Comparison of ENCODE assay signal across 9 cellular contexts in the genomic region with DNA sequence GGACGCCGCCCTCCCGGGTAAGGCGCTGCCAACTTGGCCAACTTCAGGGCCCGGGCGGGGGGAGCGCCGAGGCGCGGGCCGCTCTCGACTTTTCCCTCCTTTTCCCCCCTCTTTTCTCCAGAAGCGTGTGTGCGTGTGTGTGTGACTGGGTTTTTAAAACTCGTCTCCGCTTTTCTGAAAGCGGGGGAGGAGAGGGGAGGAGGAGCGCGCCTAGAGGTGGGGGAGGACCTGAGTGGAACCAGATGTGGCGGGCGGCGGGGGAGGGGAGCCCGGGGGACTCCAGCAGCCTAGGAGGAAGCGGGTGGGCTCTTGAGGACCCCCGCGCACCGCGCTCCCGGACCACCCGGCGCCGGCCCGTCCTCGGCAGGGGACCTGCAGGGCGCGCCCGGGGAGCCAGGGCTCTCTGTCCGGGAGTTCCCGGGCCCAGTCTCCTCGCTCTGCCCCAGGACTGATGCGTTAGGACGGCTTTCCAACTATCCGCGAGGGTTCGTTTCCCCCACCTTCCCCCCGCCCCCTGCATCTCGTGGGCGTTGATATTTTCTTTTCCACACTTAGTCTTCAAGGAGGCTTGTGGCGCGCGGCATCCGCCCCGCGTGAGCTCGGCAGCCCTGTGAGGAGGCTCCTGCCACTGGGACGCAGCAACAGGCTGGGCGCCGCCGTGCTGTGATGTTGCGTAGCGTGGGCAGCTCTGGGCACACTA. TPM values are rescaled to one million over a fixed set of nuclear protein-coding genes. Genes with fewer than 3 reads are reported as not detected.
DNase-seq lines count a peak whose midpoint lies in the region; ATAC-seq and TF ChIP-seq lines count a peak whose summit lies in the region.
"Had no signal": no experiment of that assay in that cellular context is flagged by ENCODE, and none has a peak within 500 bp of the region (broad histone marks: within the 10 kb centered on the region; RNA-seq: fewer than 3 reads in every experiment).

No MANE protein-coding gene starts in this region.

- H4K20me1 ChIP-seq in OCI-LY7 (ENCODE audit: insufficient read depth, low read length), result no peaks in the 10 kb centered on the region

- POLR2A ChIA-PET in OCI-LY7 (lab: Charles Lee), result interaction anchor here (0.7 kb wide), 1 partner anchor 14 kb away, joined by 3 read pairs; no protein-coding TSS in a partner anchor

- no peaks in the 10 kb centered on the region for H3K9me2 ChIP-seq in OCI-LY7 (ENCODE audit: insufficient read depth, low read length)

- intact Hi-C loops in OCI-LY7 (cut with micrococcal nuclease; ENCODE audit: unreplicated experiment), result no loop called here

- H3K36me3 ChIP-seq in OCI-LY7 (ENCODE audit: insufficient read depth, low read length), result no peaks in the 10 kb centered on the region

- no peaks in the 10 kb centered on the region for H3K4me1 ChIP-seq in OCI-LY7 (ENCODE audit: insufficient read depth, low read length, poor library complexity, severe bottlenecking)

- no TSS peak for BruUV-seq in OCI-LY7 (replicated peaks; lab: Mats Ljungman, UMichigan)

- DNase-seq in NCI-H2227 (lab: John Stamatoyannopoulos, UW; ENCODE audit: unreplicated experiment) (peak; percentile 57), NCI-H2227 treated with DMSO at 0.1 percent for 48 hours (lab: John Stamatoyannopoulos, UW) (no peak), OCI-LY7 (ENCODE audit: low spot score) (no peak), astrocyte of the hippocampus (ENCODE audit: low read depth, low spot score) (peak; percentile 80), iris pigment epithelial cell (ENCODE audit: low read depth) (peak; percentile 79)
- peak; percentile 59 for DNase-seq in stimulated activated CD4-positive, alpha-beta T cell treated with anti-CD3 and anti-CD28 coated beads, Interleukin-12 subunit alpha, Interleukin-12 subunit beta, amount 100 ng/mL, for 4 hours

- CTCF ChIA-PET in OCI-LY7 (lab: Charles Lee; ENCODE audit: unreplicated experiment), result no interaction called here

- H3K9me3 ChIP-seq in OCI-LY7 (ENCODE audit: low read length), result no peaks in the 10 kb centered on the region

- H3K79me2 ChIP-seq in OCI-LY7 (ENCODE audit: insufficient read depth, low read depth, low read length), result no peaks in the 10 kb centered on the region

- ATAC-seq in HG03139 (IDR thresholded peaks at IDR 0.05; ENCODE audit: unreplicated experiment) (no peak), HG03460 (IDR thresholded peaks at IDR 0.05; ENCODE audit: unreplicated experiment) (no peak)

- peak overlapping the region; percentile 25; the same call in 1 of the 2 replicates for H3K4me2 ChIP-seq in OCI-LY7 (ENCODE audit: low read length)

- no peak overlapping the region for H2AFZ ChIP-seq in OCI-LY7 (ENCODE audit: low read length)

- no peak for TF ChIP-seq CTCF in OCI-LY7 (conservative IDR thresholded peaks at IDR 0.05; ENCODE audit: low read length)

- H3K27ac ChIP-seq in OCI-LY7 (ENCODE audit: low read depth, low read length, poor library complexity, severe bottlenecking), result no peak overlapping the region
- H3K27ac ChIP-seq: C4-2B had no signal

- H3K4me3 ChIP-seq in OCI-LY7 (ENCODE audit: low read depth, low read length, poor library complexity, severe bottlenecking), result no peak overlapping the region

RNA-seq across cellular contexts. Expression of gene MRC2, which starts 0.6 kb away (rescaled TPM):
- total RNA-seq in OCI-LY7 (2014; rRNA removed; shearing (Covaris generic)), result 0.05 and 0.19 TPM in 2 replicates
- 0.27 TPM in 1 of 2 replicates, not detected in the other for total RNA-seq in OCI-LY7 (2022)

Comparison
In these comparisons a context has a peak if more than half of its experiments do, and no peak if none do; other contexts are left out.
1. DNase-seq: peak in NCI-H2227 (single experiment), astrocyte of the hippocampus (single experiment), iris pigment epithelial cell (single experiment) and stimulated activated CD4-positive, alpha-beta T cell treated with anti-CD3 and anti-CD28 coated beads, Interleukin-12 subunit alpha, Interleukin-12 subunit beta, amount 100 ng/mL, for 4 hours (single experiment); none in NCI-H2227 treated with DMSO at 0.1 percent for 48 hours (single experiment) and OCI-LY7 (single experiment).